1 cellular context compared by ENCODE assay signal in genomic region chr1:21647431-21648373, GRCh38.
TF ChIP-seq lines count a peak whose summit lies in the region.

No MANE protein-coding gene starts in this region.

TF ChIP-seq in H1, 55 proteins besides CTCF, POLR2A, EP300 and RAD21:
- TF ChIP-seq SP4 (IDR thresholded peaks at IDR 0.05; ENCODE audit: low read length), result peak; percentile 75; the same call in 1 of the 2 replicates
- peak; percentile 95 for TF ChIP-seq YY1 (IDR thresholded peaks at IDR 0.05; ENCODE audit: low read depth, low read length)
- peak; percentile 99 for TF ChIP-seq SIN3A (conservative IDR thresholded peaks at IDR 0.05 in 1 of 2, IDR thresholded peaks at IDR 0.05 in 1 of 2; ENCODE audit: low read depth in 1 of 2, low read length in 2 of 2)
- TF ChIP-seq HDAC2 (IDR thresholded peaks at IDR 0.05; ENCODE audit: borderline replicate concordance in 1 of 2, low read depth in 2 of 2, low read length in 2 of 2), result peak; percentile 62 to 78; a peak in 3 of 4 replicates
- no peak for TF ChIP-seq GABPA (IDR thresholded peaks at IDR 0.05; ENCODE audit: borderline replicate concordance, insufficient read depth, low read length)
- TF ChIP-seq ATF3 (IDR thresholded peaks at IDR 0.05; ENCODE audit: insufficient read depth, low read depth, low read length), result no peak
- peak; percentile 91 for TF ChIP-seq SAP30 (IDR thresholded peaks at IDR 0.05; ENCODE audit: insufficient read depth, insufficient replicate concordance, low read length)
- TF ChIP-seq MAX (IDR thresholded peaks at IDR 0.05), result peak; percentile 89
- TF ChIP-seq SP1 (IDR thresholded peaks at IDR 0.05; ENCODE audit: low read depth, low read length), result peak; percentile 80
- no peak for TF ChIP-seq NANOG (IDR thresholded peaks at IDR 0.05; ENCODE audit: insufficient read depth, low read depth, low read length, poor library complexity, severe bottlenecking)
- no peak for TF ChIP-seq RBBP5 (IDR thresholded peaks at IDR 0.05; ENCODE audit: borderline replicate concordance, low read depth, low read length)
- 0 out of 2 replicates have a peak, but pooled peaks have one; percentile 31 for TF ChIP-seq E2F6 (IDR thresholded peaks at IDR 0.05)
- TF ChIP-seq ATF2 (IDR thresholded peaks at IDR 0.05; ENCODE audit: low read length), result no peak
- TF ChIP-seq CREB1 (IDR thresholded peaks at IDR 0.05), result peak; percentile 58; the same call in 1 of the 2 replicates
- 0 out of 2 replicates have a peak, but pooled peaks have one; percentile 30 for TF ChIP-seq TEAD4 (IDR thresholded peaks at IDR 0.05; ENCODE audit: low read depth, low read length)
- no peak for TF ChIP-seq BACH1 (IDR thresholded peaks at IDR 0.05; ENCODE audit: low read length)
- peak; percentile 93; the same call in 1 of the 2 replicates for TF ChIP-seq KDM1A (IDR thresholded peaks at IDR 0.05; ENCODE audit: borderline replicate concordance, low read length)
- TF ChIP-seq SP2 (IDR thresholded peaks at IDR 0.05; ENCODE audit: low read length), result no peak
- TF ChIP-seq SRF (IDR thresholded peaks at IDR 0.05; ENCODE audit: low read depth, low read length), result no peak
